ENCODE assay signal across 18 cellular contexts in the genomic region with DNA sequence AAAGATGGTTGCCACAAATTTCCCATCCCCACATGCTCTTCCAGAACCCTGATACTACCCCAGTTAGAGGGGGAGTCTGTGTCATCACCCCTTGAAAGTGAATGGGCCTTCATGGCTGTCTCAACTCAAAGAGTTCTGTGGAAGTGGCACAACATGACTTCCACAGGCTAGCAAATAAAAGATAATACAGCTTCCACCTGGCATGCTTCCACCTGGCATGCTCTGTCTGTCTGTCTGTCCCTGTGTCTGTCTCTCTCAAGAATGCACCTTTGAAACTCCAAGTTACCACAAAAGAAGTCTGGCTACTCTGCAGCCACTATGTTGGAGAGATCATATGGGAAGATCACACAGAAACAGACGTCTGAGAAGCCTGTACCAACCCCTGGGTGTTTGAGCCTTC.
"Had no signal": no experiment of that assay in that cellular context is flagged by ENCODE, and none has a peak within 500 bp of the region (broad histone marks: within the 10 kb centered on the region; RNA-seq: fewer than 3 reads in every experiment).

No MANE protein-coding gene starts in this region.

- H3K9me3 Mint-ChIP-seq: naive B cell; nephron; stimulated activated naive B cell treated with anti-CD40 and anti-IgM and Interleukin-4, amounts not matched to agents 10 μg/mL and 1 μg/mL and 100 μg/mL, for 72 hours; stimulated activated naive CD8-positive, alpha-beta T cell treated with anti-CD3 and anti-CD28 coated beads, Interleukin-15, amount 100 ng/mL, for 72 hours had no signal

- H3K4me1 Mint-ChIP-seq: naive B cell had no signal

- H3K27me3 Mint-ChIP-seq: stimulated activated naive CD8-positive, alpha-beta T cell treated with anti-CD3 and anti-CD28 coated beads, Interleukin-15, amount 100 ng/mL, for 72 hours had no signal

- H3K27ac Mint-ChIP-seq: naive B cell; nephron; stimulated activated naive B cell treated with anti-CD40 and anti-IgM and Interleukin-4, amounts not matched to agents 10 μg/mL and 1 μg/mL and 100 μg/mL, for 72 hours; stimulated activated naive CD8-positive, alpha-beta T cell treated with anti-CD3 and anti-CD28 coated beads, Interleukin-15, amount 100 ng/mL, for 72 hours had no signal

- H3K36me3 ChIP-seq: thoracic aorta had no signal

- DNase-seq: effector memory CD4-positive, alpha-beta T cell; esophagus squamous epithelium; foreskin fibroblast; glutamatergic neuron; mesendoderm; naive B cell; psoas muscle; retina; sigmoid colon; stimulated activated CD4-positive, alpha-beta T cell treated with anti-CD3 and anti-CD28 coated beads, Interleukin-2, amount 100 ng/mL, for 24 hours; stimulated activated CD4-positive, alpha-beta T cell treated with anti-CD3 and anti-CD28 coated beads, Interleukin-4, amount 100 ng/mL, for 4 hours; stimulated activated naive B cell treated with anti-CD40 and anti-IgM and Interleukin-4, amounts not matched to agents 10 μg/mL and 1 μg/mL and 100 μg/mL, for 72 hours; stimulated activated naive CD8-positive, alpha-beta T cell treated with anti-CD3 and anti-CD28 coated beads, Interleukin-15, amount 100 ng/mL, for 72 hours; transverse colon had no signal

- H3K4me3 Mint-ChIP-seq: naive B cell; nephron; stimulated activated naive B cell treated with anti-CD40 and anti-IgM and Interleukin-4, amounts not matched to agents 10 μg/mL and 1 μg/mL and 100 μg/mL, for 72 hours; stimulated activated naive CD8-positive, alpha-beta T cell treated with anti-CD3 and anti-CD28 coated beads, Interleukin-15, amount 100 ng/mL, for 72 hours had no signal

- H3K9me3 ChIP-seq: esophagus squamous epithelium, gastroesophageal sphincter, psoas muscle, sigmoid colon, thoracic aorta, transverse colon had no signal

- H3K4me3 ChIP-seq: esophagus squamous epithelium, gastroesophageal sphincter, psoas muscle, sigmoid colon, skin epidermis, thoracic aorta, transverse colon had no signal

- H3K27me3 ChIP-seq: esophagus squamous epithelium, gastroesophageal sphincter, sigmoid colon, transverse colon had no signal

- H3K27ac ChIP-seq: esophagus squamous epithelium, gastroesophageal sphincter, psoas muscle, sigmoid colon, skin epidermis, transverse colon had no signal

- ATAC-seq: gastroesophageal sphincter; psoas muscle; stimulated activated naive B cell treated with anti-CD40 and anti-IgM and Interleukin-4, amounts not matched to agents 10 μg/mL and 1 μg/mL and 100 μg/mL, for 72 hours; stimulated activated naive CD8-positive, alpha-beta T cell treated with anti-CD3 and anti-CD28 coated beads, Interleukin-15, amount 100 ng/mL, for 72 hours had no signal
